Comparison of ENCODE assay signal across 17 cellular contexts in the genomic region with DNA sequence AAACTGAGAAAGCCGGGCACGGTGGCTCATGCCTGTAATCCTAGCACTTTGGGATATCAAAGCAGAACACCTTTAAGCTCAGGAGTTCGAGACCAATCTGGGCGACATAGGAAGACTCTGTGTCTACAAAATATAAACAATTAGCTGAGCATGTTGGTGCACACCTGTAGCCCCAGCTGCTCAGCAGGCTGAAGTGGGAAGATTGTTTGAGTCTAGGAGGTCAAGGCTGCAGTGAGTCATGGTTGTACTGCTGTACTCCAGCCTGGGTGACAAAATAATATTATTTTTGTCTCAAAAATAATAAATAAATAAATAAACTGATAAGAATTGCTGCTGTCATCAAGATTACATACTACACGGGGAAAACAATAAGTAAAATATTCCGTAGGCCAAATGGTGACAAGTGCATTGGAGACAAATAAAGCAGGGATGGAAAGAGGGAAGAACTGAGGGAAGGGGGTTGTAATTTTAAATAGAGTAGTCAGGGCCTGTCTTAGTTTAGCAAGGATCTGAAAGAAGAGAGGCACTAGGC. TPM values are rescaled to one million over a fixed set of nuclear protein-coding genes. Genes with fewer than 3 reads are reported as not detected.
DNase-seq lines count a peak whose midpoint lies in the region; ATAC-seq, FAIRE-seq and TF ChIP-seq lines count a peak whose summit lies in the region.
"Had no signal": no experiment of that assay in that cellular context is flagged by ENCODE, and none has a peak within 500 bp of the region (broad histone marks: within the 10 kb centered on the region; RNA-seq: fewer than 3 reads in every experiment).

No MANE protein-coding gene starts in this region.

- POLR2A ChIA-PET in HepG2 (lab: Yijun Ruan, JAX) (interaction anchor here (1.1 kb wide), 1 partner anchor 24 kb away, joined by 4 read pairs; no protein-coding TSS in a partner anchor), K562 (lab: Yijun Ruan, JAX) (interaction anchor here (1.2 kb wide), 1 partner anchor 10 kb away, joined by 3 read pairs; no protein-coding TSS in a partner anchor)

- no peak overlapping the region for H3K4me3 ChIP-seq in HepG2 (replicated peaks in 1 of 3; ENCODE audit: insufficient read depth in 1 of 3, low read depth in 2 of 3, low read length in 3 of 3)
- no peak overlapping the region for H3K4me3 ChIP-seq in right lobe of liver
- no peak overlapping the region for H3K4me3 ChIP-seq in K562
- H3K4me3 ChIP-seq: Peyer's patch had no signal

- peaks cover 68% of the 10 kb centered on the region for H3K4me1 ChIP-seq in HepG2 (ENCODE audit: insufficient read depth, low read length)
- H3K4me1 ChIP-seq in right lobe of liver = no peaks in the 10 kb centered on the region
- H3K4me1 ChIP-seq in K562 (replicated peaks in 1 of 2; ENCODE audit: control insufficient read depth in 2 of 2, insufficient read depth in 2 of 2, low read length in 2 of 2) = peaks cover 0 to 8% of the 10 kb centered on the region in 2 experiments; a peak in 3 of 5 replicates
- H3K4me1 ChIP-seq: Peyer's patch had no signal

- H3K36me3 ChIP-seq in HepG2 (replicated peaks in 1 of 2; ENCODE audit: control insufficient read depth in 1 of 2, insufficient read depth in 2 of 2, low read length in 2 of 2) = no peaks in the 10 kb centered on the region
- no peaks in the 10 kb centered on the region for H3K36me3 ChIP-seq in right lobe of liver
- H3K36me3 ChIP-seq in K562 (ENCODE audit: control insufficient read depth, insufficient read depth, low read length) = no peaks in the 10 kb centered on the region
- H3K36me3 ChIP-seq: Peyer's patch had no signal

- FAIRE-seq in HepG2 (lab: Jason Lieb, UNC) = no peak
- no peak for FAIRE-seq in K562 (lab: Jason Lieb, UNC)

- ATAC-seq in HepG2 (peak; percentile 28), right lobe of liver (no peak), K562 (no peak), GM19351 (IDR thresholded peaks at IDR 0.05; ENCODE audit: unreplicated experiment) (no peak), HG03280 (IDR thresholded peaks at IDR 0.05; ENCODE audit: unreplicated experiment) (no peak)

- BruUV-seq in HepG2 (replicated peaks; lab: Mats Ljungman, UMichigan) (no TSS peak), K562 (replicated peaks; lab: Mats Ljungman, UMichigan) (no TSS peak)

- H3K9ac ChIP-seq in HepG2 (ENCODE audit: insufficient read depth, low read depth, low read length) (no peak overlapping the region), K562 (ENCODE audit: insufficient read depth in 1 of 2, low read depth in 2 of 2, low read length in 2 of 2) (no peak overlapping the region)
- H3K9ac ChIP-seq: SK-N-SH had no signal

- H3K79me2 ChIP-seq in HepG2 (ENCODE audit: insufficient read depth, low read length) (no peaks in the 10 kb centered on the region), K562 (ENCODE audit: control insufficient read depth, insufficient read depth, low read length) (no peaks in the 10 kb centered on the region)

- TF ChIP-seq CTCF in HepG2 (CRISPR knock-in tag; IDR thresholded peaks at IDR 0.05) (no peak), right lobe of liver (IDR thresholded peaks at IDR 0.05) (no peak), K562 (IDR thresholded peaks at IDR 0.05 in 2 of 3, conservative IDR thresholded peaks at IDR 0.05 in 1 of 3; ENCODE audit: insufficient read depth in 2 of 3, low read depth in 1 of 3, low read length in 3 of 3) (no peak)

- TF ChIP-seq POLR2A in HepG2 (IDR thresholded peaks at IDR 0.05; ENCODE audit: insufficient read depth in 1 of 2, low read depth in 2 of 2, low read length in 2 of 2) (no peak), right lobe of liver (IDR thresholded peaks at IDR 0.05) (no peak), K562 (conservative IDR thresholded peaks at IDR 0.05) (no peak)

- DNase-seq in HepG2 (ENCODE audit: low spot score) = peak; percentile 49
- DNase-seq in right lobe of liver = no peak
- DNase-seq in NCI-H524 (lab: John Stamatoyannopoulos, UW) = peak; percentile 36 to 77
- no peak for DNase-seq in K562 (ENCODE audit: extremely low read depth in 1 of 4, low spot score in 3 of 4)
- no peak for DNase-seq in HuH-7.5 (ENCODE audit: low spot score)
- DNase-seq: H7, MV-4-11, NCI-H1417, NCI-H1930, NCI-H446 treated with DMSO at 0.1 percent for 48 hours, NCI-H82, Peyer's patch, SHP77, SK-N-SH had no signal

- H3K4me2 ChIP-seq in HepG2 (ENCODE audit: low read depth, low read length) = peak overlapping the region; percentile 18; the same call in 1 of the 2 replicates
- H3K4me2 ChIP-seq in K562 (ENCODE audit: insufficient read depth, low read length) = no peak overlapping the region
- H3K4me2 ChIP-seq: SK-N-SH had no signal

- in situ Hi-C loops in HepG2 (cut with HindIII; ENCODE audit: extremely low pct_ligation_motif_present, low pct_unique_long_range_greater_than_20kb) = no loop called here
- in situ Hi-C loops in K562 (cut with MboI) = no loop called here

- H3K27me3 ChIP-seq in HepG2 (ENCODE audit: control insufficient read depth in 1 of 2, insufficient read depth in 2 of 2, low read length in 2 of 2) (peaks cover 0 to 11% of the 10 kb centered on the region in 2 experiments; a peak in 2 of 5 replicates), right lobe of liver (no peaks in the 10 kb centered on the region), K562 (ENCODE audit: control insufficient read depth in 2 of 2, insufficient read depth in 2 of 2, low read length in 2 of 2) (no peaks in the 10 kb centered on the region)
- H3K27me3 ChIP-seq: Peyer's patch had no signal

- CTCF ChIA-PET in HepG2 (lab: Yijun Ruan, JAX; ENCODE audit: low intra/inter-chr PET ratio, low total read pairs) (no interaction called here), K562 (lab: Yijun Ruan, JAX; ENCODE audit: low intra/inter-chr PET ratio) (no interaction called here)

- H2AFZ ChIP-seq in HepG2 (ENCODE audit: low read length) (no peak overlapping the region), K562 (ENCODE audit: low read depth, low read length) (no peak overlapping the region)

- 26% methylated on average over 6 of the region's 6 CpGs for WGBS in HepG2 (ENCODE audit: low lambda C conversion rate)
- 88% methylated on average over 6 of the region's 6 CpGs for WGBS in right lobe of liver (ENCODE audit: insufficient coverage, low coverage, low lambda C conversion rate, missing lambda C conversion rate)
- 37% methylated on average over 6 of the region's 6 CpGs for whole genome bisulfite sequencing in K562 (ENCODE audit: insufficient coverage, low coverage, missing lambda C conversion rate)

- H3K9me3 ChIP-seq in HepG2 (ENCODE audit: low read length) = no peaks in the 10 kb centered on the region
- H3K9me3 ChIP-seq in right lobe of liver = no peaks in the 10 kb centered on the region
- H3K9me3 ChIP-seq in K562 (replicated peaks; ENCODE audit: control insufficient read depth, insufficient read depth, low read depth, low read length) = no peaks in the 10 kb centered on the region
- H3K9me3 ChIP-seq: Peyer's patch, SK-N-SH had no signal

- no peaks in the 10 kb centered on the region for H3K9me1 ChIP-seq in K562 (ENCODE audit: control insufficient read depth, insufficient read depth, low read length)

- H4K20me1 ChIP-seq in HepG2 (ENCODE audit: insufficient read depth, low read length) = no peaks in the 10 kb centered on the region
- no peaks in the 10 kb centered on the region for H4K20me1 ChIP-seq in K562 (replicated peaks; ENCODE audit: control insufficient read depth, insufficient read depth, low read length)

- no peak overlapping the region for H3K27ac ChIP-seq in HepG2 (ENCODE audit: extremely low read length, insufficient read depth, low read length)
- no peak overlapping the region for H3K27ac ChIP-seq in right lobe of liver
- H3K27ac ChIP-seq in K562 (ENCODE audit: extremely low read depth, low read depth, low read length) = no peak overlapping the region
- H3K27ac ChIP-seq: C4-2B, Peyer's patch had no signal

- intact Hi-C loops in HepG2 (cut with micrococcal nuclease; ENCODE audit: unreplicated experiment) (no loop called here), right lobe of liver (cut with DNase I) (no loop called here), K562 (cut with micrococcal nuclease) (no loop called here)

- TF ChIP-seq EP300 in HepG2 (IDR thresholded peaks at IDR 0.05; ENCODE audit: low read depth in 2 of 2, low read length in 2 of 2) (no peak), HepG2 (CRISPR knock-in tag; IDR thresholded peaks at IDR 0.05; ENCODE audit: borderline replicate concordance) (no peak), K562 (IDR thresholded peaks at IDR 0.05; ENCODE audit: low read length) (no peak)

- TF ChIP-seq RAD21 in HepG2 (CRISPR knock-in tag; IDR thresholded peaks at IDR 0.05) (no peak), K562 (CRISPR knock-in tag; conservative IDR thresholded peaks at IDR 0.05 in 1 of 2, IDR thresholded peaks at IDR 0.05 in 1 of 2) (no peak)

RNA-seq across cellular contexts. Expression of a gene that starts 14.0 kb away (rescaled TPM):
- total RNA-seq in HepG2 (2016; rRNA removed; fragmentation: Illumina TruSeq; extraction: Trizol) = 19.4 and 75.3 TPM in 2 replicates
- total RNA-seq in HepG2 (2016; cell fraction: cytosol; rRNA removed; fragmentation: Illumina TruSeq; extraction: Trizol; ENCODE audit: low read depth) = 17.3 and 19.8 TPM in 2 replicates
- 17.0 and 75.6 TPM in 2 replicates for total RNA-seq in HepG2 (2016; cell fraction: insoluble cytoplasmic fraction; rRNA removed; fragmentation: Illumina TruSeq; extraction: Trizol)
- 20.3 and 21.0 TPM in 2 replicates for total RNA-seq in HepG2 (2016; cell fraction: membrane; rRNA removed; fragmentation: Illumina TruSeq; extraction: Trizol)
- total RNA-seq in HepG2 (2016; cell fraction: nucleus; rRNA removed; fragmentation: Illumina TruSeq; extraction: Trizol) = 45.7 and 48.4 TPM in 2 replicates
- polyA plus RNA-seq in HepG2 (2011; rRNA removed) = 9.9 and 10.2 TPM in 2 replicates
- polyA plus RNA-seq in HepG2 (2011; cell fraction: cytosol; rRNA removed) = 5.5 and 9.3 TPM in 2 replicates
- 10.9 and 11.3 TPM in 2 replicates for polyA plus RNA-seq in HepG2 (2011; cell fraction: nucleus; rRNA removed)
- polyA plus RNA-seq in HepG2 (2012) = 51.4 and 67.5 TPM in 2 replicates
- 2.6 and 3.5 TPM in 2 replicates for polyA plus RNA-seq in HepG2 (2016; cell fraction: cytosol; fragmentation: Illumina TruSeq; extraction: Trizol; ENCODE audit: low read depth)
- polyA plus RNA-seq in HepG2 (2016; cell fraction: insoluble cytoplasmic fraction; fragmentation: Illumina TruSeq; extraction: Trizol; ENCODE audit: low read depth) = 131 and 136 TPM in 2 replicates
- polyA plus RNA-seq in HepG2 (2016; cell fraction: membrane; fragmentation: Illumina TruSeq; extraction: Trizol; ENCODE audit: low read depth) = 9.6 and 10.8 TPM in 2 replicates
- polyA plus RNA-seq in HepG2 (2016; cell fraction: nucleus; fragmentation: Illumina TruSeq; extraction: Trizol; ENCODE audit: insufficient read depth, low read depth) = 89.8 and 94.4 TPM in 2 replicates
- polyA minus RNA-seq in HepG2 (2011; rRNA and poly(A)+ RNA removed; ENCODE audit: low replicate concordance) = 7.0 and 9.4 TPM in 2 replicates
- polyA minus RNA-seq in HepG2 (2011; cell fraction: cytosol; rRNA and poly(A)+ RNA removed) = 25.1 and 28.4 TPM in 2 replicates
- polyA minus RNA-seq in HepG2 (2011; cell fraction: nucleus; rRNA and poly(A)+ RNA removed) = 21.5 and 22.1 TPM in 2 replicates
- total RNA-seq in right lobe of liver = 10 to 100 TPM; 17.3 to 29.7 (median 25.5) TPM
- total RNA-seq in K562 (2011; cell fraction: chromatin; rRNA removed; ENCODE audit: low replicate concordance) = 9.4 and 30.0 TPM in 2 replicates
- total RNA-seq in K562 (2011; cell fraction: nucleolus; rRNA removed) = 7.2 and 9.3 TPM in 2 replicates
- 10.3 and 14.0 TPM in 2 replicates for total RNA-seq in K562 (2011; cell fraction: nucleoplasm; rRNA removed)
- total RNA-seq in K562 (2014; rRNA removed) = 26.0 and 26.7 TPM in 2 replicates
- total RNA-seq in K562 (2014; rRNA removed; fragmentation: Illumina TruSeq; extraction: Trizol) = 44.6 and 46.7 TPM in 2 replicates
- total RNA-seq in K562 (2015; rRNA removed; fragmentation: Illumina TruSeq; extraction: Trizol) = 38.6 and 39.6 TPM in 2 replicates
- total RNA-seq in K562 (2021) = 86.0 and 95.6 TPM in 2 replicates
- polyA plus RNA-seq in K562 (2011; rRNA removed) = 17.3 and 26.4 TPM in 2 replicates
- polyA plus RNA-seq in K562 (2011; cell fraction: cytosol; rRNA removed) = 6.0 and 13.1 TPM in 2 replicates
- 16.4 and 19.7 TPM in 2 replicates for polyA plus RNA-seq in K562 (2011; cell fraction: nucleus; rRNA removed)
- polyA plus RNA-seq in K562 (2012) = 68.8 and 90.2 TPM in 2 replicates
- 101 and 127 TPM in 2 replicates for polyA plus RNA-seq in K562 (2014; fragmentation: Illumina TruSeq; extraction: Trizol)
- polyA plus RNA-seq in K562 (2014; fragmentation: Nextera tagmentation; extraction: Ambion mirVana) = 10 to 100 TPM; 29.2 to 38.2 TPM
- polyA plus RNA-seq in K562 (2014; rRNA removed) = 40.9 and 50.4 TPM in 2 replicates
- polyA minus RNA-seq in K562 (2011; rRNA and poly(A)+ RNA removed) = 30.9 and 35.0 TPM in 2 replicates
- 43.7 and 44.8 TPM in 2 replicates for polyA minus RNA-seq in K562 (2011; cell fraction: cytosol; rRNA and poly(A)+ RNA removed)
- polyA minus RNA-seq in K562 (2011; cell fraction: nucleus; rRNA and poly(A)+ RNA removed) = 9.3 and 13.1 TPM in 2 replicates

Comparison
In these comparisons a context has a peak if more than half of its experiments do, and no peak if none do; other contexts are left out.
1. DNase-seq: peak in HepG2 (single experiment) and NCI-H524 (2 of 2); none in right lobe of liver (0 of 3), K562 (0 of 4) and HuH-7.5 (single experiment).